ENCODE assay signal across 32 cellular contexts in genomic region chr6:126253421-126253820, GRCh38.
"Had no signal": no experiment of that assay in that cellular context is flagged by ENCODE, and none has a peak within 500 bp of the region (broad histone marks: within the 10 kb centered on the region; RNA-seq: fewer than 3 reads in every experiment).

No MANE protein-coding gene starts in this region.

- H3K9me3 Mint-ChIP-seq: dendritic cell treated with granulocyte-macrophage colony-stimulating factor and Interleukin-4, amounts not matched to agents 40 ng/mL and 50 ng/mL, for 4 days; endodermal cell; stimulated activated effector memory CD8-positive, alpha-beta T cell treated with anti-CD3 and anti-CD28 coated beads, Interleukin-12 subunit alpha, Interleukin-12 subunit beta, amount 100 ng/mL, for 72 hours; type B pancreatic cell had no signal

- H3K4me3 ChIP-seq: colonic mucosa, gastroesophageal sphincter, heart left ventricle, hepatocyte, left lung, mucosa of descending colon, neural progenitor cell, smooth muscle cell, testis, tibial artery had no signal

- H3K9ac ChIP-seq: neural progenitor cell, parathyroid adenoma had no signal

- H3K4me1 Mint-ChIP-seq: endodermal cell; naive B cell; neural progenitor cell; stimulated activated effector memory CD8-positive, alpha-beta T cell treated with anti-CD3 and anti-CD28 coated beads, Interleukin-12 subunit alpha, Interleukin-12 subunit beta, amount 100 ng/mL, for 72 hours had no signal

- H3K4me3 Mint-ChIP-seq: dendritic cell treated with granulocyte-macrophage colony-stimulating factor and Interleukin-4, amounts not matched to agents 40 ng/mL and 50 ng/mL, for 4 days; endodermal cell; mesothelial cell of epicardium; naive B cell; natural killer cell treated with Interleukin-12 subunit alpha and Interleukin-12 subunit beta and Interleukin-15 and Interleukin-18, amount 100 ng/mL, for 72 hours; neural progenitor cell; stimulated activated effector memory CD8-positive, alpha-beta T cell treated with anti-CD3 and anti-CD28 coated beads, Interleukin-12 subunit alpha, Interleukin-12 subunit beta, amount 100 ng/mL, for 72 hours; type B pancreatic cell had no signal

- H3K36me3 ChIP-seq: colonic mucosa, heart left ventricle, left lung, neural progenitor cell had no signal

- H3K27me3 Mint-ChIP-seq: dendritic cell treated with granulocyte-macrophage colony-stimulating factor and Interleukin-4, amounts not matched to agents 40 ng/mL and 50 ng/mL, for 4 days; naive B cell; natural killer cell treated with Interleukin-12 subunit alpha and Interleukin-12 subunit beta and Interleukin-15 and Interleukin-18, amount 100 ng/mL, for 72 hours; progenitor cell of endocrine pancreas; type B pancreatic cell had no signal

- H3K4me1 ChIP-seq: colonic mucosa, foreskin keratinocyte, gastroesophageal sphincter, heart left ventricle, left lung, neural progenitor cell, parathyroid adenoma, testis, tibial artery had no signal

- H3K36me3 Mint-ChIP-seq: naive B cell; stimulated activated effector memory CD8-positive, alpha-beta T cell treated with anti-CD3 and anti-CD28 coated beads, Interleukin-12 subunit alpha, Interleukin-12 subunit beta, amount 100 ng/mL, for 72 hours; type B pancreatic cell had no signal

- H3K79me2 ChIP-seq: hepatocyte, parathyroid adenoma had no signal

- H3K27ac ChIP-seq: colonic mucosa, epithelial cell of prostate, foreskin keratinocyte, gastroesophageal sphincter, heart left ventricle, hepatocyte, left lung, neural progenitor cell, parathyroid adenoma, testis, tibial artery had no signal

- H3K27me3 ChIP-seq: colonic mucosa, gastroesophageal sphincter, heart left ventricle, hepatocyte, left lung, neural progenitor cell, testis, tibial artery had no signal

- H3K27ac Mint-ChIP-seq: dendritic cell treated with granulocyte-macrophage colony-stimulating factor and Interleukin-4, amounts not matched to agents 40 ng/mL and 50 ng/mL, for 4 days; endodermal cell; mesothelial cell of epicardium; natural killer cell treated with Interleukin-12 subunit alpha and Interleukin-12 subunit beta and Interleukin-15 and Interleukin-18, amount 100 ng/mL, for 72 hours; neural progenitor cell; progenitor cell of endocrine pancreas; stimulated activated effector memory CD8-positive, alpha-beta T cell treated with anti-CD3 and anti-CD28 coated beads, Interleukin-12 subunit alpha, Interleukin-12 subunit beta, amount 100 ng/mL, for 72 hours; type B pancreatic cell had no signal

- ATAC-seq: esophagus mucosa; foreskin keratinocyte; gastroesophageal sphincter; heart left ventricle; left cardiac atrium; left lung; mucosa of descending colon; natural killer cell treated with Interleukin-12 subunit alpha and Interleukin-12 subunit beta and Interleukin-15 and Interleukin-18, amount 100 ng/mL, for 72 hours; sciatic nerve; stimulated activated effector memory CD8-positive, alpha-beta T cell treated with anti-CD3 and anti-CD28 coated beads, Interleukin-12 subunit alpha, Interleukin-12 subunit beta, amount 100 ng/mL, for 72 hours; stimulated activated naive CD8-positive, alpha-beta T cell treated with anti-CD3 and anti-CD28 coated beads, Interleukin-15, Interleukin-2, amounts not matched to agents 100 U/mL and 50 U/mL, for 24 hours had no signal

- H2AFZ ChIP-seq: hepatocyte, neural progenitor cell, parathyroid adenoma had no signal

- H3K9me3 ChIP-seq: colonic mucosa, testis had no signal

- DNase-seq: colonic mucosa; effector CD8-positive, alpha-beta T cell; endodermal cell; foreskin keratinocyte; heart left ventricle; kidney; left cardiac atrium; left lung; mesenchymal stem cell; mucosa of descending colon; naive B cell; stimulated activated CD4-positive, alpha-beta T cell treated with anti-CD3 and anti-CD28 coated beads, Interleukin-12 subunit alpha, Interleukin-12 subunit beta, amount 100 ng/mL, for 4 hours; stimulated activated CD4-positive, alpha-beta T cell treated with anti-CD3 and anti-CD28 coated beads, Interleukin-1b, Interleukin-23, amount 100 ng/mL, for 48 hours; stimulated activated CD4-positive, alpha-beta T cell treated with anti-CD3 and anti-CD28 coated beads, Interleukin-4, amount 100 ng/mL, for 1 hour; stimulated activated naive CD8-positive, alpha-beta T cell treated with anti-CD3 and anti-CD28 coated beads, Interleukin-15, Interleukin-2, amounts not matched to agents 100 U/mL and 50 U/mL, for 24 hours; substantia nigra; testis; tibial artery had no signal

- H3K4me2 ChIP-seq: hepatocyte, neural progenitor cell, smooth muscle cell had no signal
